ENCODE assay signal across 8 cellular contexts in genomic region chr6:44387346-44388134, GRCh38. TPM values are rescaled to one million over a fixed set of nuclear protein-coding genes. Genes with fewer than 3 reads are reported as not detected.
A peak's percentile ranks its signal among the peaks of the same experiment; 100 is the strongest.
DNase-seq lines count a peak whose midpoint lies in the region; ATAC-seq and TF ChIP-seq lines count a peak whose summit lies in the region.

CDC5L (plus strand) TSS chr6:44387706; CDS start chr6:44387824, 118 bp downstream.

- H3K27ac Mint-ChIP-seq in activated B cell treated with CpG ODN at 0.5 μM for 24 hours (peak within 1 kb of the TSS; percentile 96), immature natural killer cell (peak within 1 kb of the TSS; percentile 88 to 99 (median 96))

- intact Hi-C loops in activated B cell treated with CpG ODN at 0.5 μM for 24 hours (cut with micrococcal nuclease) = loop anchor here (1.0 to 10.0 kb wide), 4 partner anchors 122 to 813 kb away; partner anchors contain the start of genes GTPBP2, NFKBIE, POLH and XPO5

- TF ChIP-seq CTCF in AG04450 (IDR thresholded peaks at IDR 0.05; ENCODE audit: low read depth, low read length) (no peak), activated B cell treated with CpG ODN at 0.5 μM for 24 hours (IDR thresholded peaks at IDR 0.05) (no peak)

- peak within 1 kb of the TSS; percentile 87 for H3K27ac ChIP-seq in AG04450 (ENCODE audit: low read depth, low read length)
- peak within 1 kb of the TSS; percentile 88 for H3K27ac ChIP-seq in caudate nucleus (ENCODE audit: low read depth, low read length)

- H3K27me3 ChIP-seq in AG04450 (ENCODE audit: control insufficient read depth, insufficient read depth, low read length) = peaks cover 2% of the 10 kb centered on the region

- CTCF ChIA-PET in AG04450 (lab: Charles Lee) (interaction anchor here (1.2 to 1.4 kb wide), 3 partner anchors 75 to 131 kb away, joined by 3 to 5 read pairs (median 4); partner anchors contain the start of gene AARS2), activated B cell treated with CpG ODN at 0.5 μM for 24 hours (lab: Charles Lee) (interaction anchor here (1.5 kb wide), 1 partner anchor 48 kb away, joined by 3 read pairs; no protein-coding TSS in a partner anchor)

- peak within 1 kb of the TSS; percentile 91 for H3K4me3 ChIP-seq in AG04450 (ENCODE audit: low read depth, low read length)

- H3K4me3 Mint-ChIP-seq in activated B cell treated with CpG ODN at 0.5 μM for 24 hours = peak within 1 kb of the TSS; percentile 94
- H3K4me3 Mint-ChIP-seq in immature natural killer cell = peak within 1 kb of the TSS; percentile 91 to 100 (median 96)

- H3K27me3 Mint-ChIP-seq in activated B cell treated with CpG ODN at 0.5 μM for 24 hours = no peaks in the 10 kb centered on the region
- peaks cover 7 to 12% (median 9%) of the 10 kb centered on the region in 3 donors for H3K27me3 Mint-ChIP-seq in immature natural killer cell (ENCODE audit: low read depth in 3 of 3)

- H3K9me3 ChIP-seq in AG04450 (ENCODE audit: control insufficient read depth, insufficient read depth, low read length) = no peaks in the 10 kb centered on the region

- POLR2A ChIA-PET in AG04450 (lab: Yijun Ruan, JAX) = interaction anchor here (0.6 to 0.8 kb wide), 2 partner anchors 21 to 119 kb away, joined by 3 to 7 read pairs; no protein-coding TSS in a partner anchor
- POLR2A ChIA-PET in activated B cell treated with CpG ODN at 0.5 μM for 24 hours (lab: Charles Lee) = interaction anchor here (0.6 to 2.0 kb wide), 16 partner anchors 8 to 1742 kb away, joined by 3 to 13 read pairs (median 4); partner anchors contain the start of genes AARS2, ENPP4, HSP90AB1 and MRPL14

- H3K9me3 Mint-ChIP-seq in activated B cell treated with CpG ODN at 0.5 μM for 24 hours (no peaks in the 10 kb centered on the region), immature natural killer cell (no peaks in the 10 kb centered on the region)

- H3K4me1 Mint-ChIP-seq in activated B cell treated with CpG ODN at 0.5 μM for 24 hours = peaks cover 41% of the 10 kb centered on the region
- H3K4me1 Mint-ChIP-seq in immature natural killer cell = peaks cover 39 to 43% of the 10 kb centered on the region in 2 donors

- peak; percentile 89 for ATAC-seq in GM18909 (IDR thresholded peaks at IDR 0.05; ENCODE audit: poor library complexity, unreplicated experiment)
- peak; percentile 93 for ATAC-seq in HG03175 (IDR thresholded peaks at IDR 0.05; ENCODE audit: unreplicated experiment)
- ATAC-seq in activated B cell treated with CpG ODN at 0.5 μM for 24 hours (ENCODE audit: low read depth) = peak; percentile 91

- DNase-seq in AG04450 (ENCODE audit: low read depth, low spot score) (peak; percentile 99), NCI-H345 (lab: John Stamatoyannopoulos, UW) (peak; percentile 98), activated B cell treated with CpG ODN at 0.5 μM for 24 hours (peak; percentile 82), caudate nucleus (lab: John Stamatoyannopoulos, UW) (peak; percentile 48 to 97 (median 89)), immature natural killer cell (peak; percentile 96 to 97 (median 97)), smooth muscle cell of the brain vasculature (ENCODE audit: low read depth, low spot score) (peak; percentile 98)

- H3K36me3 Mint-ChIP-seq in activated B cell treated with CpG ODN at 0.5 μM for 24 hours (ENCODE audit: low read depth) (peaks cover 39% of the 10 kb centered on the region), immature natural killer cell (peaks cover 0 to 10% (median 0%) of the 10 kb centered on the region in 3 donors)

RNA-seq across cellular contexts. Expression of gene CDC5L, which starts in this region (rescaled TPM):
- polyA plus RNA-seq in AG04450 (2011; rRNA removed) = 14.5 and 22.4 TPM in 2 replicates
- polyA minus RNA-seq in AG04450 (2011; rRNA and poly(A)+ RNA removed) = 14.6 and 18.7 TPM in 2 replicates
- total RNA-seq in activated B cell treated with CpG ODN at 0.5 μM for 24 hours = 20.0 and 20.2 TPM in 2 replicates
- 10 to 100 TPM in 2 of 3 donors, 1 to 10 TPM in 1; 8.1 to 16.6 (median 10.6) TPM for polyA plus RNA-seq in immature natural killer cell

Comparison
In these comparisons a context has a peak if more than half of its experiments do, and no peak if none do; other contexts are left out.
1. Peak in every context shown above with its lines: DNase-seq, ATAC-seq, H3K4me3 ChIP-seq and H3K27ac ChIP-seq.